ENCODE assay signal across 1 cellular context in genomic region chr7:873367-874002, GRCh38.
TF ChIP-seq lines count a peak whose summit lies in the region.

No MANE protein-coding gene starts in this region.

TF ChIP-seq in A549, 52 proteins besides CTCF, POLR2A, EP300 and RAD21 (continued from another document):
- TF ChIP-seq USF2 (IDR thresholded peaks at IDR 0.05) (peak; percentile 77), MAX (IDR thresholded peaks at IDR 0.05) (peak; percentile 99), NPAS2 (CRISPR knock-in tag; IDR thresholded peaks at IDR 0.05; ENCODE audit: borderline replicate concordance) (peak; percentile 68; the same call in 1 of the 2 replicates), HOXB5 (CRISPR knock-in tag; IDR thresholded peaks at IDR 0.05) (no peak), MAFK (IDR thresholded peaks at IDR 0.05; ENCODE audit: partially characterized antibody) (no peak)
